Comparison of ENCODE assay signal across 16 cellular contexts in genomic region chr3:39186692-39187151, GRCh38. TPM values are rescaled to one million over a fixed set of nuclear protein-coding genes. Genes with fewer than 3 reads are reported as not detected.
DNase-seq lines count a peak whose midpoint lies in the region; ATAC-seq and TF ChIP-seq lines count a peak whose summit lies in the region.
"Had no signal": no experiment of that assay in that cellular context is flagged by ENCODE, and none has a peak within 500 bp of the region (broad histone marks: within the 10 kb centered on the region; RNA-seq: fewer than 3 reads in every experiment).

No MANE protein-coding gene starts in this region.

- H3K4me3 ChIP-seq in left ventricle myocardium inferior (peak overlapping the region; percentile 67), lower lobe of right lung (no peak overlapping the region), gastrocnemius medialis (no peak overlapping the region)
- H3K4me3 ChIP-seq: GM12878, GM23248 had no signal

- H3K4me1 ChIP-seq in left ventricle myocardium inferior: peaks cover 88% of the 10 kb centered on the region
- H3K4me1 ChIP-seq in lower lobe of right lung: peaks cover 13% of the 10 kb centered on the region
- peaks cover 72 to 77% of the 10 kb centered on the region in 2 donors for H3K4me1 ChIP-seq in gastrocnemius medialis

- H3K27ac ChIP-seq in left ventricle myocardium inferior (replicated peaks) (peak overlapping the region; percentile 94), lower lobe of right lung (no peak overlapping the region), gastrocnemius medialis (peak overlapping the region; percentile 91 to 100 (median 98))
- H3K27ac ChIP-seq: GM23248, HL-60 had no signal

- TF ChIP-seq POLR2A in gastrocnemius medialis (IDR thresholded peaks at IDR 0.05): no peak

- intact Hi-C loops in left ventricle myocardium inferior (cut with micrococcal nuclease) (loop anchor here (5.0 kb wide), 1 partner anchor 101 kb away; no protein-coding TSS in a partner anchor), left ventricle myocardium superior (cut with micrococcal nuclease) (no loop called here), lower lobe of right lung (cut with DNase I) (no loop called here), gastrocnemius medialis (cut with DNase I; ENCODE audit: low total_unique reads) (no loop called here)

- in situ Hi-C loops in gastrocnemius medialis (cut with MboI; ENCODE audit: low sequenced_read_pairs in 4 of 4): loop anchor here in 1 of 4 donors (25.0 kb wide), 1 partner anchor 1276 kb away; the partner anchor contains the start of gene RPL14

- no peak for TF ChIP-seq CTCF in left ventricle myocardium inferior (IDR thresholded peaks at IDR 0.05; ENCODE audit: borderline replicate concordance)
- TF ChIP-seq CTCF in lower lobe of right lung (IDR thresholded peaks at IDR 0.05): no peak
- TF ChIP-seq CTCF in gastrocnemius medialis (IDR thresholded peaks at IDR 0.05 in 4 of 5, conservative IDR thresholded peaks at IDR 0.05 in 1 of 5): no peak

- no peaks in the 10 kb centered on the region for H3K27me3 ChIP-seq in left ventricle myocardium inferior (ENCODE audit: low read depth)
- no peaks in the 10 kb centered on the region for H3K27me3 ChIP-seq in lower lobe of right lung (ENCODE audit: low read depth)
- H3K27me3 ChIP-seq in gastrocnemius medialis: no peaks in the 10 kb centered on the region

- H3K36me3 ChIP-seq in left ventricle myocardium inferior: peaks cover 42% of the 10 kb centered on the region
- H3K36me3 ChIP-seq in lower lobe of right lung: no peaks in the 10 kb centered on the region
- peaks cover 0 to 41% of the 10 kb centered on the region in 2 donors for H3K36me3 ChIP-seq in gastrocnemius medialis

- ATAC-seq in left ventricle myocardium superior (no peak), lower lobe of right lung (no peak), gastrocnemius medialis (no peak), GM21786 (IDR thresholded peaks at IDR 0.05; ENCODE audit: unreplicated experiment) (no peak), GM18868 (IDR thresholded peaks at IDR 0.05; ENCODE audit: unreplicated experiment) (no peak)
- ATAC-seq: GM12878 had no signal

- H3K9me3 ChIP-seq in left ventricle myocardium inferior (replicated peaks) (no peaks in the 10 kb centered on the region), lower lobe of right lung (no peaks in the 10 kb centered on the region), gastrocnemius medialis (no peaks in the 10 kb centered on the region)

- no peak for DNase-seq in left ventricle myocardium inferior
- no peak for DNase-seq in left ventricle myocardium superior
- peak; percentile 39 for DNase-seq in lower lobe of right lung
- DNase-seq in gastrocnemius medialis: no peak
- no peak for DNase-seq in NCI-H69 (lab: John Stamatoyannopoulos, UW)
- DNase-seq: 8988T; ACHN; CD4-positive, alpha-beta T cell; DMS79; GM23248 had no signal

RNA-seq across cellular contexts. Expression of gene XIRP1, which starts 5.7 kb away (rescaled TPM):
- 386 TPM for total RNA-seq in left ventricle myocardium inferior
- total RNA-seq in left ventricle myocardium superior: 263 TPM
- not detected for total RNA-seq in lower lobe of right lung
- total RNA-seq in gastrocnemius medialis: 100 to 1,000 TPM in 2 of 4 donors, 10 to 100 TPM in 2; 52.4 to 329 (median 128) TPM
- total RNA-seq: B cell; CD4-positive, alpha-beta T cell; G401; GM23248 had no signal

RNA-seq across cellular contexts. Expression of gene CSRNP1, which starts 33.3 kb away (rescaled TPM):
- total RNA-seq in left ventricle myocardium inferior (12.1 TPM), left ventricle myocardium superior (11.2 TPM), lower lobe of right lung (55.1 TPM), gastrocnemius medialis (10 to 100 TPM; 27.5 to 66.8 (median 42.3) TPM)

Comparison
In these comparisons a context has a peak if more than half of its experiments do, and no peak if none do; other contexts are left out.
1. RNA of gene XIRP1, which starts 5.7 kb away (total RNA-seq): 386 TPM in left ventricle myocardium inferior (single experiment), 263 TPM in left ventricle myocardium superior (single experiment) and 52.4 to 329 TPM in gastrocnemius medialis; not detected in lower lobe of right lung (single experiment); every median in the first group is over 10 times any median in the second.